23 cellular contexts compared by ENCODE assay signal in genomic region chr6:56890066-56890465, GRCh38.
DNase-seq lines count a peak whose midpoint lies in the region; ATAC-seq, FAIRE-seq and TF ChIP-seq lines count a peak whose summit lies in the region.
"Had no signal": no experiment of that assay in that cellular context is flagged by ENCODE, and none has a peak within 500 bp of the region (broad histone marks: within the 10 kb centered on the region; RNA-seq: fewer than 3 reads in every experiment).

No MANE protein-coding gene starts in this region.

- H3K4me3 ChIP-seq in GM08714 (ENCODE audit: low read length), result peak overlapping the region; percentile 35; the same call in 1 of the 2 replicates
- no peak overlapping the region for H3K4me3 ChIP-seq in PC-3 (ENCODE audit: low read length)
- H3K4me3 ChIP-seq in endothelial cell of umbilical vein (replicated peaks in 1 of 3; ENCODE audit: insufficient read depth in 1 of 3, low read depth in 1 of 3, low read length in 3 of 3), result no peak overlapping the region
- no peak overlapping the region for H3K4me3 ChIP-seq in sigmoid colon
- H3K4me3 ChIP-seq: esophagus muscularis mucosa, MG63, tibial artery had no signal

- H3K9me2 ChIP-seq in PC-3 (replicated peaks; ENCODE audit: low read length), result no peaks in the 10 kb centered on the region

- TF ChIP-seq CTCF in PC-3 (conservative IDR thresholded peaks at IDR 0.05; ENCODE audit: low read depth, low read length) (no peak), endothelial cell of umbilical vein (IDR thresholded peaks at IDR 0.05; ENCODE audit: extremely low read depth in 1 of 2, insufficient read depth in 1 of 2, low read depth in 1 of 2, low read length in 2 of 2) (no peak), sigmoid colon (IDR thresholded peaks at IDR 0.05) (no peak)

- H3K27ac ChIP-seq in PC-3 (ENCODE audit: low read length) (peak overlapping the region; percentile 88), endothelial cell of umbilical vein (ENCODE audit: insufficient read depth, low read depth, low read length) (peak overlapping the region; percentile 65), sigmoid colon (peak overlapping the region; percentile 31 to 76 (median 70))

- DNase-seq in PC-3 (no peak), endothelial cell of umbilical vein (ENCODE audit: low read depth, low spot score) (peak; percentile 47), sigmoid colon (no peak), DMS53 (lab: John Stamatoyannopoulos, UW) (no peak), cerebellar cortex (ENCODE audit: low spot score) (no peak), NCI-H748 treated with DMSO at 0.1 percent for 48 hours (lab: John Stamatoyannopoulos, UW) (no peak)
- DNase-seq: activated CD4-positive, alpha-beta T cell treated with anti-CD3 and anti-CD28 coated beads for 4 hours; activated T-cell treated with anti-CD3 and anti-CD28 coated beads, Interleukin-2, amount 50 U/mL, for 48 hours; BE2C; cerebellar nuclear complex; COR-L47; effector memory CD4-positive, alpha-beta T cell; GOT3; NCI-H1436; NCI-H526 treated with DMSO at 0.1 percent for 48 hours; occipital lobe; SHP77; stimulated activated CD4-positive, alpha-beta T cell treated with anti-CD3 and anti-CD28 coated beads, Interleukin-12 subunit alpha, Interleukin-12 subunit beta, amount 100 ng/mL, for 4 hours; stimulated activated CD4-positive, alpha-beta T cell treated with anti-CD3 and anti-CD28 coated beads, Interleukin-4, amount 100 ng/mL, for 4 hours; tibial artery had no signal

- intact Hi-C loops in PC-3 (cut with micrococcal nuclease), result no loop called here
- intact Hi-C loops in endothelial cell of umbilical vein (cut with micrococcal nuclease), result loop anchor here (2.0 kb wide), 1 partner anchor 21 kb away; no protein-coding TSS in a partner anchor
- intact Hi-C loops in sigmoid colon (cut with DNase I), result no loop called here

- CTCF ChIA-PET in PC-3 (lab: Charles Lee) (interaction anchor here (0.6 kb wide), 1 partner anchor 39 kb away, joined by 3 read pairs; no protein-coding TSS in a partner anchor), endothelial cell of umbilical vein (lab: Charles Lee) (interaction anchor here (0.6 to 3.5 kb wide), 8 partner anchors 8 to 1089 kb away, joined by 3 to 24 read pairs (median 4); no protein-coding TSS in a partner anchor)

- H3K9me1 ChIP-seq in endothelial cell of umbilical vein (replicated peaks; ENCODE audit: control insufficient read depth, extremely low read depth, insufficient read depth, low read length), result no peaks in the 10 kb centered on the region

- POLR2A ChIA-PET in PC-3 (lab: Charles Lee; ENCODE audit: unreplicated experiment), result no interaction called here
- POLR2A ChIA-PET in endothelial cell of umbilical vein (lab: Charles Lee), result no interaction called here

- 51 to 71% methylated on average over 3 of the region's 3 CpGs for WGBS in sigmoid colon, 2 donors

- ATAC-seq in PC-3, result no peak

- H3K36me3 ChIP-seq in PC-3 (ENCODE audit: low read depth, low read length), result no peaks in the 10 kb centered on the region
- H3K36me3 ChIP-seq in endothelial cell of umbilical vein (ENCODE audit: control insufficient read depth in 2 of 2, extremely low read depth in 1 of 2, insufficient read depth in 2 of 2, low read length in 2 of 2), result no peaks in the 10 kb centered on the region
- no peaks in the 10 kb centered on the region for H3K36me3 ChIP-seq in sigmoid colon
- H3K36me3 ChIP-seq: BE2C, esophagus muscularis mucosa, MG63, tibial artery had no signal

- peaks cover 15% of the 10 kb centered on the region for H3K4me1 ChIP-seq in PC-3 (ENCODE audit: insufficient read depth, low read length)
- H3K4me1 ChIP-seq in endothelial cell of umbilical vein (ENCODE audit: control insufficient read depth, extremely low read depth, insufficient read depth, low read length), result peaks cover 30% of the 10 kb centered on the region
- H3K4me1 ChIP-seq in sigmoid colon, result peaks cover 0 to 12% (median 6%) of the 10 kb centered on the region in 4 donors
- H3K4me1 ChIP-seq: BE2C had no signal

- dilution Hi-C loops in endothelial cell of umbilical vein (cut with MboI; ENCODE audit: extremely low pct_ligation_motif_present, low sequenced_read_pairs), result no loop called here

- TF ChIP-seq EP300 in sigmoid colon (IDR thresholded peaks at IDR 0.05), result no peak

- H3F3A ChIP-seq in PC-3 (ENCODE audit: low read length, unreplicated experiment), result no peaks in the 10 kb centered on the region

- H3K4me2 ChIP-seq in PC-3 (ENCODE audit: low read length) (no peak overlapping the region), endothelial cell of umbilical vein (ENCODE audit: insufficient read depth, low read length) (peak overlapping the region; percentile 39)

- H2AFZ ChIP-seq in PC-3 (ENCODE audit: low read length), result no peak overlapping the region
- H2AFZ ChIP-seq in endothelial cell of umbilical vein (ENCODE audit: low read depth, low read length), result peak overlapping the region; percentile 67

- no peaks in the 10 kb centered on the region for H3K27me3 ChIP-seq in PC-3 (ENCODE audit: low read length)
- H3K27me3 ChIP-seq in endothelial cell of umbilical vein (ENCODE audit: control insufficient read depth in 2 of 2, insufficient read depth in 2 of 2, low read length in 2 of 2), result no peaks in the 10 kb centered on the region
- H3K27me3 ChIP-seq in sigmoid colon, result no peaks in the 10 kb centered on the region
- H3K27me3 ChIP-seq: esophagus muscularis mucosa, MG63, tibial artery had no signal

- H3K9ac ChIP-seq in PC-3 (ENCODE audit: low read length) (peak overlapping the region; percentile 33), endothelial cell of umbilical vein (replicated peaks; ENCODE audit: extremely low read depth, insufficient read depth, low read length) (no peak overlapping the region)

- TF ChIP-seq POLR2A in endothelial cell of umbilical vein (IDR thresholded peaks at IDR 0.05; ENCODE audit: low read depth, low read length), result no peak
- no peak for TF ChIP-seq POLR2A in sigmoid colon (IDR thresholded peaks at IDR 0.05)

- H4K20me1 ChIP-seq in PC-3 (ENCODE audit: low read length), result no peaks in the 10 kb centered on the region
- no peaks in the 10 kb centered on the region for H4K20me1 ChIP-seq in endothelial cell of umbilical vein (replicated peaks; ENCODE audit: control insufficient read depth, extremely low read depth, insufficient read depth, low read length)

- H3K79me2 ChIP-seq in PC-3 (ENCODE audit: low read length) (no peaks in the 10 kb centered on the region), endothelial cell of umbilical vein (ENCODE audit: control insufficient read depth, insufficient read depth, low read length) (no peaks in the 10 kb centered on the region)

- BruUV-seq in PC-3 (replicated peaks; lab: Mats Ljungman, UMichigan), result no TSS peak
- TSS peak; percentile 55 for BruUV-seq in endothelial cell of umbilical vein (replicated peaks; lab: Mats Ljungman, UMichigan)

- H3K9me3 ChIP-seq in PC-3 (ENCODE audit: low read length) (no peaks in the 10 kb centered on the region), endothelial cell of umbilical vein (replicated peaks; ENCODE audit: control insufficient read depth, insufficient read depth, low read length) (no peaks in the 10 kb centered on the region), sigmoid colon (no peaks in the 10 kb centered on the region)
- H3K9me3 ChIP-seq: BE2C, esophagus muscularis mucosa, MG63, tibial artery had no signal

- no peak for FAIRE-seq in endothelial cell of umbilical vein (lab: Jason Lieb, UNC)

TF ChIP-seq in endothelial cell of umbilical vein, 7 proteins besides CTCF, POLR2A, EP300 and RAD21:
- TF ChIP-seq MYC (IDR thresholded peaks at IDR 0.05; ENCODE audit: low read depth, low read length) (no peak), GATA2 (IDR thresholded peaks at IDR 0.05; ENCODE audit: insufficient read depth, insufficient read length, low read depth, low read length) (peak; percentile 61), MAX (IDR thresholded peaks at IDR 0.05; ENCODE audit: insufficient read depth, insufficient read length) (no peak)
